Comparison of ENCODE assay signal across 2 cellular contexts in the genomic region with DNA sequence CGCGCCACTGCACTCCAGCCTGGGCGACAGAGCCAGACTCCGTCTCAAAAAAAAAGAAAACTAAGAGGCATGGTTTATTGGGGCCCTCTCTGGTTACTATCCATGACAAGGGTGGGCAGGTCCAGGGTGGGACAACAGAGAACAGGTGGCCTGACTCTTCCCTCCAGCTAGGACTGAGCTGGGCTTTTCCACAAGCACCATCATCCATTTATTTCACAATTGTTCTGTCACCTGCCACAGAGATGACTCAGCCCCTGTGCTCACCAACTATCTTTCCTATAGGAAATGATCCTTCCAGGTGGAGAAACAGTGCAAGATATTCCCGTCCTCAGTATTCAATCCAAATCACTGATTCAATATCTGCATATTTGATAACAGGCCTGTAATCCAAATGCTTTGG.
TF ChIP-seq lines count a peak whose summit lies in the region.

No MANE protein-coding gene starts in this region.

TF ChIP-seq in A549, 52 proteins besides CTCF, POLR2A, EP300 and RAD21:
- TF ChIP-seq CEBPB (IDR thresholded peaks at IDR 0.05) (peak; percentile 5 to 31; a peak in 1 of 4 replicates), HOXB5 (CRISPR knock-in tag; IDR thresholded peaks at IDR 0.05) (no peak), CBX2 (IDR thresholded peaks at IDR 0.05; ENCODE audit: borderline replicate concordance, low read depth) (no peak)
TF ChIP-seq in A549: peak in this region for 1.

TF ChIP-seq in HepG2, 621 proteins besides CTCF, POLR2A, EP300 and RAD21:
- TF ChIP-seq ZNF101 (CRISPR knock-in tag; IDR thresholded peaks at IDR 0.05; ENCODE audit: borderline replicate concordance, low read depth) (no peak), ZNF281 (CRISPR knock-in tag; IDR thresholded peaks at IDR 0.05; ENCODE audit: borderline replicate concordance) (no peak), KDM4B (CRISPR knock-in tag; IDR thresholded peaks at IDR 0.05) (no peak), ZNF792 (CRISPR knock-in tag; IDR thresholded peaks at IDR 0.05) (no peak), FOSL2 (CRISPR knock-in tag; IDR thresholded peaks at IDR 0.05) (peak; percentile 44), CEBPB (IDR thresholded peaks at IDR 0.05; ENCODE audit: borderline replicate concordance, low read depth, low read length) (peak; percentile 41; the same call in 1 of the 2 replicates), ZNF781 (CRISPR knock-in tag; IDR thresholded peaks at IDR 0.05; ENCODE audit: borderline replicate concordance, not compliant biosample characterization) (no peak)
